ENCODE assay signal across 1 cellular context in the genomic region with DNA sequence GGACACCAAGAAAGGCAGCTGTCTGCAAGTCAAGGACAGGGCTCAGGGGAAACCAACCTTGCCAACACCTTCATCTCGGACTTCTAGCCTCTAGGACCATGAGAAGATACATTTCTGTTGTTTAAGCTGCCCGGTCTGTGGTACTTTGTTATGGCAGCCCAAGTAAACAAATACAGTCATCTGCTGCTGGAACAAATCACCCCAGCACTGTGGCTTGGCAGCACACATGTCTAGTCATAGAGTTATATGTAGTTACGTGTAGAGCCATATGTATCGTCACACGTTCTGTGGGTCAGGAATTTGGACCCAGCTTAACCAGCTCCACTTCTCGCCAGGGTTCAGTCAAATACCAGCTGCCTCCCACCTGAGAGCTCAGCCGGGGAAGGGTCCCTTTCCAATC.
TF ChIP-seq lines count a peak whose summit lies in the region.

No MANE protein-coding gene starts in this region.

TF ChIP-seq in liver, 16 proteins besides CTCF, POLR2A, EP300 and RAD21:
- no peak for TF ChIP-seq EGR1 (IDR thresholded peaks at IDR 0.05; ENCODE audit: low read depth in 2 of 2)
- TF ChIP-seq SP1 (IDR thresholded peaks at IDR 0.05) = no peak
- TF ChIP-seq HNF4A (conservative IDR thresholded peaks at IDR 0.05) = no peak
- TF ChIP-seq, protein P1, sequence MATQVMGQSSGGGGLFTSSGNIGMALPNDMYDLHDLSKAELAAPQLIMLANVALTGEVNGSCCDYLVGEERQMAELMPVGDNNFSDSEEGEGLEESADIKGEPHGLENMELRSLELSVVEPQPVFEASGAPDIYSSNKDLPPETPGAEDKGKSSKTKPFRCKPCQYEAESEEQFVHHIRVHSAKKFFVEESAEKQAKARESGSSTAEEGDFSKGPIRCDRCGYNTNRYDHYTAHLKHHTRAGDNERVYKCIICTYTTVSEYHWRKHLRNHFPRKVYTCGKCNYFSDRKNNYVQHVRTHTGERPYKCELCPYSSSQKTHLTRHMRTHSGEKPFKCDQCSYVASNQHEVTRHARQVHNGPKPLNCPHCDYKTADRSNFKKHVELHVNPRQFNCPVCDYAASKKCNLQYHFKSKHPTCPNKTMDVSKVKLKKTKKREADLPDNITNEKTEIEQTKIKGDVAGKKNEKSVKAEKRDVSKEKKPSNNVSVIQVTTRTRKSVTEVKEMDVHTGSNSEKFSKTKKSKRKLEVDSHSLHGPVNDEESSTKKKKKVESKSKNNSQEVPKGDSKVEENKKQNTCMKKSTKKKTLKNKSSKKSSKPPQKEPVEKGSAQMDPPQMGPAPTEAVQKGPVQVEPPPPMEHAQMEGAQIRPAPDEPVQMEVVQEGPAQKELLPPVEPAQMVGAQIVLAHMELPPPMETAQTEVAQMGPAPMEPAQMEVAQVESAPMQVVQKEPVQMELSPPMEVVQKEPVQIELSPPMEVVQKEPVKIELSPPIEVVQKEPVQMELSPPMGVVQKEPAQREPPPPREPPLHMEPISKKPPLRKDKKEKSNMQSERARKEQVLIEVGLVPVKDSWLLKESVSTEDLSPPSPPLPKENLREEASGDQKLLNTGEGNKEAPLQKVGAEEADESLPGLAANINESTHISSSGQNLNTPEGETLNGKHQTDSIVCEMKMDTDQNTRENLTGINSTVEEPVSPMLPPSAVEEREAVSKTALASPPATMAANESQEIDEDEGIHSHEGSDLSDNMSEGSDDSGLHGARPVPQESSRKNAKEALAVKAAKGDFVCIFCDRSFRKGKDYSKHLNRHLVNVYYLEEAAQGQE (IDR thresholded peaks at IDR 0.05) = no peak
- no peak for TF ChIP-seq YY1 (IDR thresholded peaks at IDR 0.05)
- no peak for TF ChIP-seq FOXA2 (IDR thresholded peaks at IDR 0.05)
- no peak for TF ChIP-seq NR2F2 (IDR thresholded peaks at IDR 0.05)
- TF ChIP-seq HNF4G (IDR thresholded peaks at IDR 0.05) = no peak
